Comparison of ENCODE assay signal across 9 cellular contexts in the genomic region with DNA sequence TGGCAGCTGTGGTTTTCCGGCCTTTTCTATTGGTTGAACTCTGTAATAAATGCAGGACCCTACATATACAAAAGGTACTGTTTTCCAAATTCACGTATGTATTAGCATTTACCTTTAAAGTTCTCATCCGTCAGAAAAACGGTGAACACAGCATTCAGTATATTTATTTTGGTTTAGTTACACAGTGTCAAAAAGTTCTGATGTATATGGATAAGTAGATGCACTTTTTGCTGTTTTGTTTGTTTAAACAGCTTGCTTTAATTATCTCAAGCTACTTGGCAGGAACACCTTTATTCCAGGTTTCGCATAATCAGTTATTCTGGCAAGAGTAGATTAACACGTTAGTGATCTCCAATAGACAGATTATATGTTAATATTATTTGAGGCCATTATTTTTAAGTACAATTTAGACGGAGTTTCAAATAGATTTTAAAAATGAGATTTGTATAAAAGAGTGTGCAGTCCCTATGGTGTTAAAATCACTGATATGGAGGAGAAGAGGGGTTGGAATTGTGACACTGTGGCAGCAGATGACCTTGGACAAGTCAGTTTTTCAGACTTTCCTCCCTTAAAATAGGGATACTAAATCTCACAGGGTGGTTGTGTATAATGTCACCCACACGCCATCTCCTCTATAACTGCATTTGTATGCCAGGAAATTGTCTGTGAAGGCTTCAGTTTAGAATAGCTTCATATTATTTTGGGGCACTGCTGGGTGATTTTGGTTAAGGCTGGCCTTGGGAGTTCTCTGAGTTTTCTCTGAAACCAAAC. TPM values are rescaled to one million over a fixed set of nuclear protein-coding genes. Genes with fewer than 3 reads are reported as not detected.
A peak's percentile ranks its signal among the peaks of the same experiment; 100 is the strongest.
DNase-seq lines count a peak whose midpoint lies in the region; ATAC-seq and TF ChIP-seq lines count a peak whose summit lies in the region.
"Had no signal": no experiment of that assay in that cellular context is flagged by ENCODE, and none has a peak within 500 bp of the region (broad histone marks: within the 10 kb centered on the region; RNA-seq: fewer than 3 reads in every experiment).

No MANE protein-coding gene starts in this region.

- WGBS in body of pancreas, 2 donors, result 8 to 9% methylated on average over 8 of the region's 8 CpGs
- 5 to 9% methylated on average over 8 of the region's 8 CpGs for WGBS in aorta, 2 donors

- no peaks in the 10 kb centered on the region for H3K27me3 ChIP-seq in left ventricle myocardium inferior (ENCODE audit: low read depth)
- no peaks in the 10 kb centered on the region for H3K27me3 ChIP-seq in body of pancreas
- no peaks in the 10 kb centered on the region for H3K27me3 ChIP-seq in aorta (ENCODE audit: control insufficient read depth in 1 of 2, insufficient read depth in 2 of 2, low read length in 1 of 2)

- DNase-seq in left ventricle myocardium inferior (no peak), left cardiac atrium (no peak), body of pancreas (peak in 1 of 4 donors; percentile 4), mesothelial cell of epicardium (ENCODE audit: low spot score in 2 of 2, unreplicated experiment in 2 of 2) (no peak), aorta (no peak), dedifferentiated amniotic fluid mesenchymal stem cell (ENCODE audit: extremely low spot score) (no peak), ACHN (no peak)
- DNase-seq: NCI-H1930 had no signal

- ATAC-seq in left cardiac atrium (no peak), body of pancreas (no peak), aorta (ENCODE audit: low FRiP score) (no peak), HG03571 (IDR thresholded peaks at IDR 0.05; ENCODE audit: unreplicated experiment) (no peak)

- H3K9me3 Mint-ChIP-seq in mesothelial cell of epicardium, result no peaks in the 10 kb centered on the region

- no peak for TF ChIP-seq CTCF in left ventricle myocardium inferior (IDR thresholded peaks at IDR 0.05; ENCODE audit: borderline replicate concordance)
- no peak for TF ChIP-seq CTCF in body of pancreas (IDR thresholded peaks at IDR 0.05)
- no peak for TF ChIP-seq CTCF in mesothelial cell of epicardium (IDR thresholded peaks at IDR 0.05; ENCODE audit: unreplicated experiment)

- peaks cover 34% of the 10 kb centered on the region for H3K4me1 Mint-ChIP-seq in mesothelial cell of epicardium

- in situ Hi-C loops in ACHN (cut with HindIII; ENCODE audit: low pct_ligation_motif_present, low pct_unique_long_range_greater_than_20kb, low sequenced_read_pairs), result no loop called here

- no peak for TF ChIP-seq POLR2A in body of pancreas (IDR thresholded peaks at IDR 0.05)

- H3K36me3 ChIP-seq in left ventricle myocardium inferior, result peaks cover 53% of the 10 kb centered on the region
- H3K36me3 ChIP-seq in body of pancreas (replicated peaks in 1 of 2; ENCODE audit: insufficient read depth in 1 of 2, low read depth in 2 of 2), result peaks cover 11 to 15% of the 10 kb centered on the region in 2 donors
- peaks cover 0 to 5% of the 10 kb centered on the region in 2 donors for H3K36me3 ChIP-seq in aorta (ENCODE audit: control insufficient read depth in 1 of 2, insufficient read depth in 2 of 2, low read length in 1 of 2)

- H3K27me3 Mint-ChIP-seq in mesothelial cell of epicardium (ENCODE audit: low read depth), result no peaks in the 10 kb centered on the region

- intact Hi-C loops in left ventricle myocardium inferior (cut with micrococcal nuclease) (no loop called here), left cardiac atrium (cut with DNase I) (no loop called here), body of pancreas (cut with DNase I) (no loop called here), aorta (cut with DNase I) (loop anchor here in 1 of 2 donors (5.0 kb wide), 2 partner anchors 53 to 253 kb away; a partner anchor contains a TSS)

- no peaks in the 10 kb centered on the region for H3K9me3 ChIP-seq in left ventricle myocardium inferior (replicated peaks)
- no peaks in the 10 kb centered on the region for H3K9me3 ChIP-seq in body of pancreas
- no peaks in the 10 kb centered on the region for H3K9me3 ChIP-seq in aorta (ENCODE audit: control insufficient read depth, low read length)

- H3K27ac ChIP-seq in left ventricle myocardium inferior (replicated peaks) (peak overlapping the region; percentile 100), body of pancreas (peak overlapping the region; percentile 97 to 99 (median 98)), aorta (ENCODE audit: low read depth in 1 of 2, low read length in 2 of 2) (no peak overlapping the region)

- H3K4me1 ChIP-seq in left ventricle myocardium inferior (peaks cover 77% of the 10 kb centered on the region), body of pancreas (peaks cover 56% of the 10 kb centered on the region), aorta (ENCODE audit: control insufficient read depth in 1 of 2, insufficient read depth in 2 of 2, low read length in 2 of 2) (no peaks in the 10 kb centered on the region)

- H3K27ac Mint-ChIP-seq in mesothelial cell of epicardium, result peak overlapping the region; percentile 48

- H3K4me3 ChIP-seq in left ventricle myocardium inferior (peak overlapping the region; percentile 99), body of pancreas (peak overlapping the region; percentile 76 to 95), aorta (ENCODE audit: low read length in 2 of 2) (peak overlapping the region; percentile 81 to 90)

- H3K36me3 Mint-ChIP-seq in mesothelial cell of epicardium, result peaks cover 27% of the 10 kb centered on the region

- H3K4me3 Mint-ChIP-seq in mesothelial cell of epicardium, result peak overlapping the region; percentile 98

RNA-seq across cellular contexts. Expression of a gene that starts 2.1 kb away (rescaled TPM):
- 119 TPM for total RNA-seq in left ventricle myocardium inferior
- total RNA-seq in left cardiac atrium, result 100 to 1,000 TPM; 105 to 113 TPM
- 100 to 1,000 TPM; 211 to 293 TPM for total RNA-seq in body of pancreas
- total RNA-seq in mesothelial cell of epicardium, result 77.4 to 80.5 TPM (median 79.8 TPM) in 3 replicates
- total RNA-seq in aorta, result 100 to 1,000 TPM; 152 to 173 TPM
- 10 to 100 TPM; 52.5 to 64.1 TPM for polyA plus RNA-seq in aorta

RNA-seq across cellular contexts. Expression of a gene that starts 27.7 kb away (rescaled TPM):
- 0.16 TPM for total RNA-seq in left ventricle myocardium inferior
- total RNA-seq in left cardiac atrium, result under 1 TPM; 0.16 to 0.65 TPM
- under 1 TPM in 1 of 2 donors, not detected in 1; 0.66 TPM for total RNA-seq in body of pancreas
- 0.13 TPM in 1 of 3 replicates, not detected in the others for total RNA-seq in mesothelial cell of epicardium
- 1 to 10 TPM in 1 of 2 donors, under 1 TPM in 1; 0.49 to 1.3 TPM for total RNA-seq in aorta
- polyA plus RNA-seq in aorta, result not detected

RNA-seq across cellular contexts. Expression of a gene that starts 55.3 kb away (rescaled TPM):
- total RNA-seq in left ventricle myocardium inferior (6.6 TPM), left cardiac atrium (10 to 100 TPM; 14.2 to 31.5 TPM), body of pancreas (10 to 100 TPM in 1 of 2 donors, 1 to 10 TPM in 1; 8.3 to 23.4 TPM), mesothelial cell of epicardium (1.7 to 3.7 TPM (median 1.8 TPM) in 3 replicates), aorta (10 to 100 TPM; 49.3 to 82.9 TPM)
- 10 to 100 TPM in 1 of 2 donors, 1 to 10 TPM in 1; 4.9 to 22.6 TPM for polyA plus RNA-seq in aorta

Comparison
In these comparisons a context has a peak if more than half of its experiments do, and no peak if none do; other contexts are left out.
1. H3K27ac ChIP-seq: peak in left ventricle myocardium inferior (single experiment) and body of pancreas (4 of 4); none in aorta (0 of 2).
2. Peak in every context shown above with its lines, with median percentiles within 50 percentile points of each other: H3K4me3 ChIP-seq.